ENCODE assay signal across 8 cellular contexts in the genomic region with DNA sequence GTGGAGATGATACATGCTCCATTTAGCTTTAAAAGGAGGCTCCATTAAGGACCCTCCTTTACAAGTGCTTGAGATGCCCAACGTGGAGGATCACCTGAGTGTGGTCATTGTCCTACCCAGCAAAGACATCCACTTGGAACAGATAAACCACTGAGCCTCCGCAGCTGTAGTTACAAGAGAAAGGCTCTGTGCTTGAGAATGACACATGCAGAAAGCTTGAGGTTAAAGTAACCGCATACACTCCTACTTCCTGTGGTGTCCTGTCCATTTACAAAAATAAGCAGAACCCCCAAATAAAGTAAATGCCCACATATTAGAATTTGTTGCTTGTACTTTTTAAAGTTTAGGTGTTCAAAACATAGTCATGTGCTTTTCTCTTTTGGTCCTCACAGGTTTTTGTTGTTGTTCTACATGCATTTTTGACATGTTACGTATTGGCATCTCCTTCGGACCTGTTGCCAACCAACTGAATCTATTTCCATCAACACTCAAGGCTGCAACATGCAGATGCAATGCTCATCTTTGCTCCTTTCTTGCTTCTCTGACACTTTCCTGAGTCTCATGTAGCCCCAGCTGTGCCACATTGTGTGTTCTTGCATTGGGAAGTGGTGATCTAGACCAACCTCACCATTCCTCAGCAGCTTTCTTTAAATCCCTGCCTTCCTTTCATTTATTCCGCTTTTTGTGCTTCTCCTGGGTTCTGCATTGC. TPM values are rescaled to one million over a fixed set of nuclear protein-coding genes. Genes with fewer than 3 reads are reported as not detected.
DNase-seq lines count a peak whose midpoint lies in the region; ATAC-seq, FAIRE-seq and TF ChIP-seq lines count a peak whose summit lies in the region.

No MANE protein-coding gene starts in this region.

- no peaks in the 10 kb centered on the region for H3K36me3 ChIP-seq in HepG2 (replicated peaks in 1 of 2; ENCODE audit: control insufficient read depth in 1 of 2, insufficient read depth in 2 of 2, low read length in 2 of 2)
- no peaks in the 10 kb centered on the region for H3K36me3 ChIP-seq in effector memory CD4-positive, alpha-beta T cell (ENCODE audit: control insufficient read depth, insufficient read depth, low read length)

- no peak for TF ChIP-seq POLR2A in HepG2 (IDR thresholded peaks at IDR 0.05; ENCODE audit: insufficient read depth in 1 of 2, low read depth in 2 of 2, low read length in 2 of 2)

- no peak for TF ChIP-seq RAD21 in HepG2 (CRISPR knock-in tag; IDR thresholded peaks at IDR 0.05)

- no peak overlapping the region for H3K4me2 ChIP-seq in HepG2 (ENCODE audit: low read depth, low read length)

- no peak for TF ChIP-seq CTCF in cardiac fibroblast (IDR thresholded peaks at IDR 0.05; ENCODE audit: low read depth, low read length)
- TF ChIP-seq CTCF in HepG2 (CRISPR knock-in tag; IDR thresholded peaks at IDR 0.05) = no peak
- no peak for TF ChIP-seq CTCF in GM13976 (IDR thresholded peaks at IDR 0.05; ENCODE audit: borderline replicate concordance, control extremely low read depth, extremely low read depth, insufficient read depth, missing control alignments)

- intact Hi-C loops in HepG2 (cut with micrococcal nuclease; ENCODE audit: unreplicated experiment) = no loop called here

- ATAC-seq in GM21576 (IDR thresholded peaks at IDR 0.05; ENCODE audit: unreplicated experiment) = peak; percentile 95
- ATAC-seq in HepG2 = no peak

- no peaks in the 10 kb centered on the region for H3K79me2 ChIP-seq in HepG2 (ENCODE audit: insufficient read depth, low read length)

- FAIRE-seq in HepG2 (lab: Jason Lieb, UNC) = no peak

- no peaks in the 10 kb centered on the region for H3K27me3 ChIP-seq in HepG2 (ENCODE audit: control insufficient read depth in 1 of 2, insufficient read depth in 2 of 2, low read length in 2 of 2)
- peaks cover 2% of the 10 kb centered on the region for H3K27me3 ChIP-seq in effector memory CD4-positive, alpha-beta T cell (replicated peaks; ENCODE audit: control insufficient read depth, insufficient read depth, low read length, poor library complexity, severe bottlenecking)

- no peak overlapping the region for H3K4me3 ChIP-seq in cardiac fibroblast (replicated peaks in 1 of 2; ENCODE audit: low read depth in 2 of 2, low read length in 2 of 2)
- H3K4me3 ChIP-seq in HepG2 (replicated peaks in 1 of 3; ENCODE audit: insufficient read depth in 1 of 3, low read depth in 2 of 3, low read length in 3 of 3) = no peak overlapping the region
- H3K4me3 ChIP-seq in effector memory CD4-positive, alpha-beta T cell (ENCODE audit: insufficient read depth, low read depth, low read length, poor library complexity, severe bottlenecking) = no peak overlapping the region

- no peaks in the 10 kb centered on the region for H3K9me3 ChIP-seq in HepG2 (ENCODE audit: low read length)
- H3K9me3 ChIP-seq in effector memory CD4-positive, alpha-beta T cell (ENCODE audit: control insufficient read depth, low read length) = no peaks in the 10 kb centered on the region

- peak; percentile 47 for DNase-seq in GDM1 (lab: John Stamatoyannopoulos, UW)
- DNase-seq in HT1080 (ENCODE audit: low read depth) = peak; percentile 93
- DNase-seq in cardiac fibroblast (ENCODE audit: low read depth in 2 of 2) = peak; percentile 13 to 65
- no peak for DNase-seq in HepG2 (ENCODE audit: low spot score)
- no peak for DNase-seq in stimulated activated CD4-positive, alpha-beta T cell treated with anti-CD3 and anti-CD28 coated beads, Interleukin-4, amount 100 ng/mL, for 24 hours
- no peak for DNase-seq in GM13976 (ENCODE audit: low spot score)
- no peak for DNase-seq in effector memory CD4-positive, alpha-beta T cell

- in situ Hi-C loops in HepG2 (cut with HindIII; ENCODE audit: extremely low pct_ligation_motif_present, low pct_unique_long_range_greater_than_20kb) (loop anchor here (25.0 kb wide), 1 partner anchor 819 kb away; no protein-coding TSS in a partner anchor), GM13976 (cut with MboI; ENCODE audit: low sequenced_read_pairs, unreplicated experiment) (loop anchor here (10.0 kb wide), 1 partner anchor 246 kb away; the partner anchor contains the start of gene SERPINB13)

- CTCF ChIA-PET in HepG2 (lab: Yijun Ruan, JAX; ENCODE audit: low intra/inter-chr PET ratio, low total read pairs) = no interaction called here

- BruUV-seq in HepG2 (replicated peaks; lab: Mats Ljungman, UMichigan) = no TSS peak

- WGBS in HepG2 (ENCODE audit: low lambda C conversion rate) = 41% methylated on average over 6 of the region's 6 CpGs

- H3K4me1 ChIP-seq in HepG2 (ENCODE audit: insufficient read depth, low read length) = no peaks in the 10 kb centered on the region
- H3K4me1 ChIP-seq in effector memory CD4-positive, alpha-beta T cell (ENCODE audit: control insufficient read depth, insufficient read depth, low read length, poor library complexity, severe bottlenecking) = no peaks in the 10 kb centered on the region

- no peak overlapping the region for H2AFZ ChIP-seq in HepG2 (ENCODE audit: low read length)

- no peak overlapping the region for H3K9ac ChIP-seq in HepG2 (ENCODE audit: insufficient read depth, low read depth, low read length)

- no peaks in the 10 kb centered on the region for H4K20me1 ChIP-seq in HepG2 (ENCODE audit: insufficient read depth, low read length)

- TF ChIP-seq EP300 in HepG2 (IDR thresholded peaks at IDR 0.05; ENCODE audit: low read depth in 2 of 2, low read length in 2 of 2) (no peak), HepG2 (CRISPR knock-in tag; IDR thresholded peaks at IDR 0.05; ENCODE audit: borderline replicate concordance) (no peak)

- H3K27ac ChIP-seq in HepG2 (ENCODE audit: extremely low read length, insufficient read depth, low read length) = no peak overlapping the region
- H3K27ac ChIP-seq in effector memory CD4-positive, alpha-beta T cell (ENCODE audit: insufficient read depth, low read length, poor library complexity, severe bottlenecking) = no peak overlapping the region

- POLR2A ChIA-PET in HepG2 (lab: Yijun Ruan, JAX) = no interaction called here

TF ChIP-seq in HepG2, 621 proteins besides CTCF, POLR2A, EP300 and RAD21 (continues in another document):
- TF ChIP-seq SIN3B (IDR thresholded peaks at IDR 0.05; ENCODE audit: low read length) = no peak
- TF ChIP-seq ZNF382 (CRISPR knock-in tag; IDR thresholded peaks at IDR 0.05; ENCODE audit: borderline replicate concordance) = no peak
- TF ChIP-seq POLR2AphosphoS2 (IDR thresholded peaks at IDR 0.05; ENCODE audit: low read depth, low read length) = no peak

RNA-seq across cellular contexts. Expression of gene SERPINB7, which starts 56.0 kb away (rescaled TPM):
- 50.9 and 71.5 TPM in 2 replicates for total RNA-seq in HT1080 (2014; rRNA removed; shearing (Covaris generic))
- polyA plus RNA-seq in HT1080 (2015; cell fraction: cytosol; rRNA removed) = 34.1 and 45.2 TPM in 2 replicates
- 56.3 and 70.3 TPM in 2 replicates for polyA plus RNA-seq in HT1080 (2015; cell fraction: nucleus; rRNA removed)
- total RNA-seq in HepG2 (2016; rRNA removed; fragmentation: Illumina TruSeq; extraction: Trizol) = not detected in 2 replicates
- not detected in 2 replicates for total RNA-seq in HepG2 (2016; cell fraction: cytosol; rRNA removed; fragmentation: Illumina TruSeq; extraction: Trizol; ENCODE audit: low read depth)
- not detected in 2 replicates for total RNA-seq in HepG2 (2016; cell fraction: insoluble cytoplasmic fraction; rRNA removed; fragmentation: Illumina TruSeq; extraction: Trizol)
- total RNA-seq in HepG2 (2016; cell fraction: membrane; rRNA removed; fragmentation: Illumina TruSeq; extraction: Trizol) = not detected in 2 replicates
- not detected in 2 replicates for total RNA-seq in HepG2 (2016; cell fraction: nucleus; rRNA removed; fragmentation: Illumina TruSeq; extraction: Trizol)
- polyA plus RNA-seq in HepG2 (2011; rRNA removed) = not detected in 2 replicates
- polyA plus RNA-seq in HepG2 (2011; cell fraction: cytosol; rRNA removed) = not detected in 2 replicates
- polyA plus RNA-seq in HepG2 (2011; cell fraction: nucleus; rRNA removed) = not detected in 2 replicates
- polyA plus RNA-seq in HepG2 (2012) = not detected in 2 replicates
- polyA plus RNA-seq in HepG2 (2016; cell fraction: cytosol; fragmentation: Illumina TruSeq; extraction: Trizol; ENCODE audit: low read depth) = not detected in 2 replicates
- polyA plus RNA-seq in HepG2 (2016; cell fraction: insoluble cytoplasmic fraction; fragmentation: Illumina TruSeq; extraction: Trizol; ENCODE audit: low read depth) = not detected in 2 replicates
- not detected in 2 replicates for polyA plus RNA-seq in HepG2 (2016; cell fraction: membrane; fragmentation: Illumina TruSeq; extraction: Trizol; ENCODE audit: low read depth)
- not detected in 2 replicates for polyA plus RNA-seq in HepG2 (2016; cell fraction: nucleus; fragmentation: Illumina TruSeq; extraction: Trizol; ENCODE audit: insufficient read depth, low read depth)
- not detected in 2 replicates for polyA minus RNA-seq in HepG2 (2011; rRNA and poly(A)+ RNA removed; ENCODE audit: low replicate concordance)
- not detected in 2 replicates for polyA minus RNA-seq in HepG2 (2011; cell fraction: cytosol; rRNA and poly(A)+ RNA removed)
- not detected in 2 replicates for polyA minus RNA-seq in HepG2 (2011; cell fraction: nucleus; rRNA and poly(A)+ RNA removed)

RNA-seq across cellular contexts. Expression of gene SERPINB2, which starts 56.3 kb away (rescaled TPM):
- total RNA-seq in HT1080 (2014; rRNA removed; shearing (Covaris generic)) = 0.27 and 1.8 TPM in 2 replicates
- 0.61 and 0.88 TPM in 2 replicates for polyA plus RNA-seq in HT1080 (2015; cell fraction: cytosol; rRNA removed)
- polyA plus RNA-seq in HT1080 (2015; cell fraction: nucleus; rRNA removed) = 1.1 and 2.1 TPM in 2 replicates
- total RNA-seq in HepG2 (2016; rRNA removed; fragmentation: Illumina TruSeq; extraction: Trizol) = 0.10 and 0.11 TPM in 2 replicates
- total RNA-seq in HepG2 (2016; cell fraction: cytosol; rRNA removed; fragmentation: Illumina TruSeq; extraction: Trizol; ENCODE audit: low read depth) = not detected in 2 replicates
- total RNA-seq in HepG2 (2016; cell fraction: insoluble cytoplasmic fraction; rRNA removed; fragmentation: Illumina TruSeq; extraction: Trizol) = 0.24 TPM in 1 of 2 replicates, not detected in the other
- not detected in 2 replicates for total RNA-seq in HepG2 (2016; cell fraction: membrane; rRNA removed; fragmentation: Illumina TruSeq; extraction: Trizol)
- total RNA-seq in HepG2 (2016; cell fraction: nucleus; rRNA removed; fragmentation: Illumina TruSeq; extraction: Trizol) = not detected in 2 replicates
- 0.04 and 0.07 TPM in 2 replicates for polyA plus RNA-seq in HepG2 (2011; rRNA removed)
- polyA plus RNA-seq in HepG2 (2011; cell fraction: cytosol; rRNA removed) = 0.04 and 0.08 TPM in 2 replicates
- 0.09 TPM in 1 of 2 replicates, not detected in the other for polyA plus RNA-seq in HepG2 (2011; cell fraction: nucleus; rRNA removed)
- polyA plus RNA-seq in HepG2 (2012) = not detected in 2 replicates
- polyA plus RNA-seq in HepG2 (2016; cell fraction: cytosol; fragmentation: Illumina TruSeq; extraction: Trizol; ENCODE audit: low read depth) = not detected in 2 replicates
- polyA plus RNA-seq in HepG2 (2016; cell fraction: insoluble cytoplasmic fraction; fragmentation: Illumina TruSeq; extraction: Trizol; ENCODE audit: low read depth) = 0.13 TPM in 1 of 2 replicates, not detected in the other
- polyA plus RNA-seq in HepG2 (2016; cell fraction: membrane; fragmentation: Illumina TruSeq; extraction: Trizol; ENCODE audit: low read depth) = not detected in 2 replicates
- not detected in 2 replicates for polyA plus RNA-seq in HepG2 (2016; cell fraction: nucleus; fragmentation: Illumina TruSeq; extraction: Trizol; ENCODE audit: insufficient read depth, low read depth)
- polyA minus RNA-seq in HepG2 (2011; rRNA and poly(A)+ RNA removed; ENCODE audit: low replicate concordance) = 0.49 TPM in 1 of 2 replicates, not detected in the other
- polyA minus RNA-seq in HepG2 (2011; cell fraction: cytosol; rRNA and poly(A)+ RNA removed) = not detected in 2 replicates
- not detected in 2 replicates for polyA minus RNA-seq in HepG2 (2011; cell fraction: nucleus; rRNA and poly(A)+ RNA removed)

Comparison
In these comparisons a context has a peak if more than half of its experiments do, and no peak if none do; other contexts are left out.
1. DNase-seq: peak in GDM1 (single experiment), HT1080 (single experiment) and cardiac fibroblast (2 of 2); none in HepG2 (single experiment), stimulated activated CD4-positive, alpha-beta T cell treated with anti-CD3 and anti-CD28 coated beads, Interleukin-4, amount 100 ng/mL, for 24 hours (single experiment), GM13976 (single experiment) and effector memory CD4-positive, alpha-beta T cell (0 of 3).
2. RNA of gene SERPINB7, which starts 56.0 kb away (total RNA-seq): 50.9 to 71.5 TPM in HT1080; not detected in HepG2; every median in the first group is over 10 times any median in the second.